Comparison of ENCODE assay signal across 11 cellular contexts in genomic region chr19:44633996-44634529, GRCh38. TPM values are rescaled to one million over a fixed set of nuclear protein-coding genes. Genes with fewer than 3 reads are reported as not detected.
A peak's percentile ranks its signal among the peaks of the same experiment; 100 is the strongest.
DNase-seq lines count a peak whose midpoint lies in the region; ATAC-seq, FAIRE-seq and TF ChIP-seq lines count a peak whose summit lies in the region.
"Not testable (repeated sequence)": the region's sequence is repeated elsewhere in the genome, so short reads cannot be mapped to it uniquely, and the experiment has no call there.
"Had no signal": no experiment of that assay in that cellular context is flagged by ENCODE, and none has a peak within 500 bp of the region (broad histone marks: within the 10 kb centered on the region; RNA-seq: fewer than 3 reads in every experiment).

No MANE protein-coding gene starts in this region.

- DNase-seq in A549 (ENCODE audit: low read depth in 1 of 2, low spot score in 1 of 2); astrocyte (ENCODE audit: low read depth); coronary artery (ENCODE audit: low spot score); right lobe of liver; osteoblast (ENCODE audit: insufficient read length, low spot score, missing footprints); retinal pigment epithelial cell (ENCODE audit: low read depth): not testable (repeated sequence)
- DNase-seq in fibroblast of peridontal ligament (ENCODE audit: extremely low read depth): peak; percentile 18
- peak; percentile 48 for DNase-seq in left cardiac atrium

- POLR2A ChIA-PET in A549 (lab: Yijun Ruan, JAX): not testable (repeated sequence)

- H3K4me1 ChIP-seq in A549: peaks cover 42% of the 10 kb centered on the region
- H3K4me1 ChIP-seq in astrocyte (ENCODE audit: insufficient read depth, low read length): peaks cover 13% of the 10 kb centered on the region
- H3K4me1 ChIP-seq in right lobe of liver: peaks cover 0 to 44% (median 12%) of the 10 kb centered on the region in 4 donors
- peaks cover 24% of the 10 kb centered on the region for H3K4me1 ChIP-seq in osteoblast (ENCODE audit: insufficient read depth, low read length)

- H3K4me3 Mint-ChIP-seq in astrocyte (ENCODE audit: unreplicated experiment): not testable (repeated sequence)

- intact Hi-C loops in left cardiac atrium (cut with DNase I); right lobe of liver (cut with DNase I): not testable (repeated sequence)

- not testable (repeated sequence) for FAIRE-seq in A549 (lab: Jason Lieb, UNC); astrocyte (lab: Jason Lieb, UNC)

- not testable (repeated sequence) for H3K27me3 ChIP-seq in astrocyte (ENCODE audit: insufficient read depth, low read length); right lobe of liver; osteoblast (ENCODE audit: insufficient read depth, low read length)

- H3K27ac ChIP-seq in A549 (peak overlapping the region in 1 of 2 experiments; percentile 97; a peak in 3 of 6 replicates), right lobe of liver (peak overlapping the region; percentile 51 to 74 (median 54)), osteoblast (ENCODE audit: low read depth, low read length) (peak overlapping the region; percentile 22)
- not testable (repeated sequence) for H3K27ac ChIP-seq in astrocyte (ENCODE audit: low read depth, low read length); coronary artery

- H3K36me3 ChIP-seq in astrocyte (ENCODE audit: insufficient read depth, low read length); right lobe of liver; osteoblast (ENCODE audit: insufficient read depth, low read length): not testable (repeated sequence)

- not testable (repeated sequence) for H3K27me3 Mint-ChIP-seq in astrocyte (ENCODE audit: low read depth, unreplicated experiment)

- ATAC-seq in A549, left cardiac atrium, right lobe of liver: not testable (repeated sequence)

- H3K36me3 Mint-ChIP-seq in astrocyte (ENCODE audit: low read depth, unreplicated experiment): not testable (repeated sequence)

- CTCF ChIA-PET in A549 (lab: Yijun Ruan, JAX): interaction anchor here (1.1 to 8.6 kb wide), 8 partner anchors 7 to 151 kb away, joined by 3 to 62 read pairs (median 5); no protein-coding TSS in a partner anchor

- H2AFZ ChIP-seq in astrocyte (ENCODE audit: low read depth, low read length); osteoblast (ENCODE audit: low read length): not testable (repeated sequence)

- TF ChIP-seq CTCF in A549 (IDR thresholded peaks at IDR 0.05); astrocyte (IDR thresholded peaks at IDR 0.05; ENCODE audit: insufficient read depth, low read depth, low read length); coronary artery (IDR thresholded peaks at IDR 0.05); right lobe of liver (IDR thresholded peaks at IDR 0.05); osteoblast (IDR thresholded peaks at IDR 0.05; ENCODE audit: extremely low read depth, low read depth, low read length); retinal pigment epithelial cell (conservative IDR thresholded peaks at IDR 0.05; ENCODE audit: low read depth, low read length): not testable (repeated sequence)

- not testable (repeated sequence) for TF ChIP-seq RAD21 in A549 (conservative IDR thresholded peaks at IDR 0.05 in 1 of 2, IDR thresholded peaks at IDR 0.05 in 1 of 2)

- not testable (repeated sequence) for H3K27ac Mint-ChIP-seq in astrocyte (ENCODE audit: unreplicated experiment)

- not testable (repeated sequence) for H3K9me3 Mint-ChIP-seq in astrocyte (ENCODE audit: unreplicated experiment)

- peaks cover 11% of the 10 kb centered on the region for H3K4me1 Mint-ChIP-seq in astrocyte (ENCODE audit: low read depth, unreplicated experiment)

- H4K20me1 ChIP-seq in astrocyte (ENCODE audit: insufficient read depth, low read length); osteoblast (ENCODE audit: insufficient read depth, low read length): not testable (repeated sequence)

- H3K9ac ChIP-seq in astrocyte (ENCODE audit: low read length): not testable (repeated sequence)

- not testable (repeated sequence) for H3K4me3 ChIP-seq in A549; astrocyte (ENCODE audit: insufficient read depth, low read depth, low read length); right lobe of liver; osteoblast (ENCODE audit: insufficient read depth, low read length)
- H3K4me3 ChIP-seq in coronary artery (peak overlapping the region; percentile 52), retinal pigment epithelial cell (ENCODE audit: low read length) (peak overlapping the region; percentile 10)

- not testable (repeated sequence) for H3K79me2 ChIP-seq in astrocyte (ENCODE audit: insufficient read depth, low read length); osteoblast (ENCODE audit: insufficient read depth, low read length)

- 90% methylated on average over 6 of the region's 6 CpGs for WGBS in A549 (ENCODE audit: missing lambda C conversion rate)
- WGBS in right lobe of liver (ENCODE audit: insufficient coverage, low coverage, low lambda C conversion rate, missing lambda C conversion rate): 21% methylated on average over 3 of the region's 6 CpGs

- H3K9me3 ChIP-seq in A549; astrocyte (ENCODE audit: insufficient read depth, low read depth, low read length); right lobe of liver; osteoblast (ENCODE audit: low read depth, low read length): not testable (repeated sequence)

- not testable (repeated sequence) for H3K4me2 ChIP-seq in A549
- peak overlapping the region; percentile 56 for H3K4me2 ChIP-seq in astrocyte (ENCODE audit: low read length)
- H3K4me2 ChIP-seq in osteoblast (ENCODE audit: insufficient read depth, low read length): peak overlapping the region; percentile 48

- not testable (repeated sequence) for TF ChIP-seq POLR2A in A549 (IDR thresholded peaks at IDR 0.05; ENCODE audit: low read length); right lobe of liver (IDR thresholded peaks at IDR 0.05)

- not testable (repeated sequence) for TF ChIP-seq EP300 in A549 (IDR thresholded peaks at IDR 0.05)

TF ChIP-seq in A549, 52 proteins besides CTCF, POLR2A, EP300 and RAD21:
- TF ChIP-seq MAFK (IDR thresholded peaks at IDR 0.05; ENCODE audit: partially characterized antibody): peak; percentile 68

RNA-seq across cellular contexts. Expression of gene PVR, which starts 9.6 kb away (rescaled TPM):
- polyA plus RNA-seq in A549 (2011; rRNA removed) (108 and 110 TPM in 2 replicates), A549 (2017; fragmentation: RNase III; extraction: RNeasy Plus Mini Kit Qiagen cat#74134 plus additional on column Dnase treatment) (86.2 to 98.1 TPM (median 90.3 TPM) in 3 replicates)
- 103 and 142 TPM in 2 replicates for polyA plus RNA-seq in A549 (2012; cell fraction: cytosol; rRNA removed)
- polyA plus RNA-seq in A549 (2012; cell fraction: nucleus; rRNA removed): 163 and 226 TPM in 2 replicates
- polyA minus RNA-seq in A549 (2011; rRNA and poly(A)+ RNA removed): 145 and 164 TPM in 2 replicates
- total RNA-seq in astrocyte (81.6 and 83.5 TPM in 2 replicates), left cardiac atrium (10 to 100 TPM; 27.5 to 64.7 TPM), right lobe of liver (10 to 100 TPM; 26.6 to 66.6 (median 55.5) TPM), osteoblast (50.1 and 53.6 TPM in 2 replicates)

RNA-seq across cellular contexts. Expression of gene IGSF23, which starts 20.7 kb away (rescaled TPM):
- polyA plus RNA-seq in A549 (2011; rRNA removed) (0.14 and 0.29 TPM in 2 replicates), A549 (2017; fragmentation: RNase III; extraction: RNeasy Plus Mini Kit Qiagen cat#74134 plus additional on column Dnase treatment) (0.35 to 0.45 TPM (median 0.42 TPM) in 3 replicates)
- 0.29 TPM in 2 replicates for polyA plus RNA-seq in A549 (2012; cell fraction: cytosol; rRNA removed)
- polyA plus RNA-seq in A549 (2012; cell fraction: nucleus; rRNA removed): 0.18 and 0.20 TPM in 2 replicates
- not detected in 2 replicates for polyA minus RNA-seq in A549 (2011; rRNA and poly(A)+ RNA removed)
- total RNA-seq in astrocyte (not detected in 2 replicates), left cardiac atrium (not detected), right lobe of liver (10 to 100 TPM in 3 of 6 experiments, 1 to 10 TPM in 3; 4.4 to 15.2 (median 9.0) TPM), osteoblast (not detected in 2 replicates)
- total RNA-seq: CD8-positive, alpha-beta memory T cell; GM23338; H7 had no signal
- polyA plus RNA-seq: CD8-positive, alpha-beta memory T cell; GM23338 had no signal

RNA-seq across cellular contexts. Expression of gene CEACAM19, which starts 37.2 kb away (rescaled TPM):
- polyA plus RNA-seq in A549 (2011; rRNA removed) (8.2 and 13.7 TPM in 2 replicates), A549 (2017; fragmentation: RNase III; extraction: RNeasy Plus Mini Kit Qiagen cat#74134 plus additional on column Dnase treatment) (7.2 to 10.3 TPM (median 9.7 TPM) in 3 replicates)
- 10.0 and 12.3 TPM in 2 replicates for polyA plus RNA-seq in A549 (2012; cell fraction: cytosol; rRNA removed)
- polyA plus RNA-seq in A549 (2012; cell fraction: nucleus; rRNA removed): 75.3 and 87.9 TPM in 2 replicates
- 13.7 and 14.9 TPM in 2 replicates for polyA minus RNA-seq in A549 (2011; rRNA and poly(A)+ RNA removed)
- total RNA-seq in astrocyte (5.8 and 8.0 TPM in 2 replicates), left cardiac atrium (1 to 10 TPM; 2.4 to 6.2 TPM), right lobe of liver (1 to 10 TPM; 3.3 to 9.0 (median 4.5) TPM), osteoblast (0.72 and 1.2 TPM in 2 replicates)
- polyA plus RNA-seq: CD8-positive, alpha-beta memory T cell had no signal
